ENCODE assay signal across 1 cellular context in the genomic region with DNA sequence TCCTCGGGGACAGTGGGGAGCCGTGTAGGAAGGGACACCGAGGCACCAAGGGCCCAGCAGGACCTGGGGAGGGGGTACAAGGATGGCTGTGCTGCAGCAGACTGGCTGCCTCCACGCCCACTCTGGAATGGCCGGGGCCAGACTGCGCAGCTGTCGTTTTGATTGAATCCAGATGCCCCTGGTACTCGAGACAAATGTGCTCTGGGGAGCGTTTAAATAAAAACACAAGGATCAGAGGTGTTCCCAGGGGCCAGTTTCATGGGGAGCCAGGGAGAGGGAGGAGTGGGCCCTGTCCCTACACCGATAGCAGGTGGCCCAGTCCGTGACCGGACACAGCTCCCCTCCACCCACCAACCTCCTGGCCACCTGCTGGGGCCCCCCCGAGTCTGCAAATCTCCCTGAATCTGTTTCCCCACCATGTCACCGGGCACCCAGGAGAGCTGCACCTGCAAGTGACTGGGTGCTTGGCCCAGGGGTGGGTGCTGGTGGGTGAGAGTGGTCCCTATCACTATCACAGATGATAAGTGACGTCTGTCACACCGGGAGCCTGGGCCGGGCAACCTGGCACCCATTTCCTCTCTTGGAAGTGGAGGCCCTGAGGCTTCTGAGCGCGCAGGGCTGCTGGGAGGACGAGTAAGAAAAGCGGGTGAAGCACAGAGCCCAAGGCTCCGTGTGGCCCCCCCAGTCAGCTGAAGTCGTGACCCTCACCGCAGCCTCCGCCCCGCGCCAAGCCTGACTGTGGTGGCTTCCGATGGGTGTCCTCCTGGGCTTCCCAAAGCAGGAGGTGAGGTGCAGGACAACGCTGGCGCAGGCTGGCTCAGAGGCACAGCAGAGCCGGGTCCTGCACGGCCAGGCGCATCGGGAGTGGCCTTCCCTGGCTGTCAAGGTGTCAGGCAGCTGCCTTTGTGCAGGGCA.
TF ChIP-seq lines count a peak whose summit lies in the region.

No MANE protein-coding gene starts in this region.

TF ChIP-seq in HepG2, 621 proteins besides CTCF, POLR2A, EP300 and RAD21 (continued from another document):
- no peak for TF ChIP-seq NFE2L2 (IDR thresholded peaks at IDR 0.05; ENCODE audit: low read length)
- no peak for TF ChIP-seq NFE2 (CRISPR knock-in tag; IDR thresholded peaks at IDR 0.05)
- no peak for TF ChIP-seq ZBTB7A (CRISPR knock-in tag; IDR thresholded peaks at IDR 0.05)
- TF ChIP-seq ZNF607 (CRISPR knock-in tag; IDR thresholded peaks at IDR 0.05; ENCODE audit: borderline replicate concordance), result no peak
